In genomic region chr1:46197551-46198025, GRCh38 we compare ENCODE assay signal across 9 cellular contexts. TPM values are rescaled to one million over a fixed set of nuclear protein-coding genes. Genes with fewer than 3 reads are reported as not detected.
DNase-seq lines count a peak whose midpoint lies in the region; TF ChIP-seq lines count a peak whose summit lies in the region.
"Had no signal": no experiment of that assay in that cellular context is flagged by ENCODE, and none has a peak within 500 bp of the region (broad histone marks: within the 10 kb centered on the region; RNA-seq: fewer than 3 reads in every experiment).

No MANE protein-coding gene starts in this region.

- POLR2A ChIA-PET in activated CD4-positive, alpha-beta memory T cell treated with anti-CD3 and anti-CD28 coated beads for 36 hours (lab: Charles Lee): interaction anchor here (1.0 kb wide), 1 partner anchor 28 kb away, joined by 3 read pairs; no protein-coding TSS in a partner anchor

- H3K27me3 ChIP-seq in H9 (ENCODE audit: insufficient read depth, low read length): no peaks in the 10 kb centered on the region
- no peaks in the 10 kb centered on the region for H3K27me3 ChIP-seq in hepatocyte

- H3K36me3 Mint-ChIP-seq in H9 (ENCODE audit: insufficient read depth in 1 of 3, low read depth in 3 of 3): peaks cover 5 to 23% (median 20%) of the 10 kb centered on the region in 3 experiments
- H3K36me3 Mint-ChIP-seq in activated CD4-positive, alpha-beta memory T cell treated with anti-CD3 and anti-CD28 coated beads for 36 hours: peaks cover 12% of the 10 kb centered on the region
- H3K36me3 Mint-ChIP-seq in stimulated activated naive CD8-positive, alpha-beta T cell treated with anti-CD3 and anti-CD28 coated beads, Interleukin-15, Interleukin-2, amounts not matched to agents 100 ng/mL and 50 ng/mL, for 24 hours (ENCODE audit: low read depth): peaks cover 14% of the 10 kb centered on the region

- H3K36me3 ChIP-seq in hepatocyte (replicated peaks; ENCODE audit: insufficient read depth, low read depth): no peaks in the 10 kb centered on the region

- no peak overlapping the region for H3K4ac ChIP-seq in H9 (ENCODE audit: low read depth, low read length)

- H3K9me3 Mint-ChIP-seq in H9: no peaks in the 10 kb centered on the region
- no peaks in the 10 kb centered on the region for H3K9me3 Mint-ChIP-seq in activated CD4-positive, alpha-beta memory T cell treated with anti-CD3 and anti-CD28 coated beads for 36 hours
- H3K9me3 Mint-ChIP-seq in stimulated activated naive CD8-positive, alpha-beta T cell treated with anti-CD3 and anti-CD28 coated beads, Interleukin-15, Interleukin-2, amounts not matched to agents 100 ng/mL and 50 ng/mL, for 24 hours: no peaks in the 10 kb centered on the region

- no peak overlapping the region for H2AK5ac ChIP-seq in H9 (ENCODE audit: insufficient read length, low read length)

- no peak overlapping the region for H2BK5ac ChIP-seq in H9 (ENCODE audit: insufficient read length, low read length)

- H2BK20ac ChIP-seq in H9 (ENCODE audit: low read depth, low read length, poor library complexity, severe bottlenecking): no peak overlapping the region

- H3K9me3 ChIP-seq in H9 (ENCODE audit: control insufficient read depth, low read depth, low read length) (no peaks in the 10 kb centered on the region), hepatocyte (ENCODE audit: low read depth) (no peaks in the 10 kb centered on the region)

- H4K20me1 ChIP-seq in H9 (ENCODE audit: control insufficient read depth, insufficient read depth, insufficient read length): no peaks in the 10 kb centered on the region
- H4K20me1 ChIP-seq in hepatocyte (ENCODE audit: insufficient read depth, poor library complexity, severe bottlenecking): no peaks in the 10 kb centered on the region

- H3K14ac ChIP-seq in H9 (ENCODE audit: insufficient read depth, low read length): 0 out of 2 replicates have a peak overlapping the region, but pooled peaks have one; percentile 74

- H3K4me3 Mint-ChIP-seq in H9: peak overlapping the region; percentile 81 to 89
- H3K4me3 Mint-ChIP-seq in activated CD4-positive, alpha-beta memory T cell treated with anti-CD3 and anti-CD28 coated beads for 36 hours: peak overlapping the region; percentile 82
- peak overlapping the region; percentile 88 for H3K4me3 Mint-ChIP-seq in stimulated activated naive CD8-positive, alpha-beta T cell treated with anti-CD3 and anti-CD28 coated beads, Interleukin-15, Interleukin-2, amounts not matched to agents 100 ng/mL and 50 ng/mL, for 24 hours

- H3K4me2 ChIP-seq in H9 (ENCODE audit: insufficient read depth, insufficient read length, low read length) (peak overlapping the region; percentile 72), hepatocyte (peak overlapping the region; percentile 100)

- H3K27me3 Mint-ChIP-seq in H9 (ENCODE audit: low read depth): no peaks in the 10 kb centered on the region; the same call in 1 of the 2 replicates
- no peaks in the 10 kb centered on the region for H3K27me3 Mint-ChIP-seq in activated CD4-positive, alpha-beta memory T cell treated with anti-CD3 and anti-CD28 coated beads for 36 hours
- no peaks in the 10 kb centered on the region for H3K27me3 Mint-ChIP-seq in stimulated activated naive CD8-positive, alpha-beta T cell treated with anti-CD3 and anti-CD28 coated beads, Interleukin-15, Interleukin-2, amounts not matched to agents 100 ng/mL and 50 ng/mL, for 24 hours

- intact Hi-C loops in activated CD4-positive, alpha-beta memory T cell treated with anti-CD3 and anti-CD28 coated beads for 36 hours (cut with micrococcal nuclease): loop anchor here (1.0 to 2.0 kb wide), 4 partner anchors 12 to 49 kb away; partner anchors contain the start of gene RAD54L

- H3K23me2 ChIP-seq in H9 (ENCODE audit: insufficient read length, low read depth, low read length, poor library complexity, severe bottlenecking): peaks cover 7% of the 10 kb centered on the region

- no peak overlapping the region for H4K8ac ChIP-seq in H9 (replicated peaks; ENCODE audit: insufficient read length, low read depth, low read length)

- H2AFZ ChIP-seq in H9 (ENCODE audit: low read length) (no peak overlapping the region), hepatocyte (peak overlapping the region; percentile 96)

- H3K79me2 ChIP-seq in H9 (ENCODE audit: insufficient read depth, low read length): no peaks in the 10 kb centered on the region
- peaks cover 11% of the 10 kb centered on the region for H3K79me2 ChIP-seq in hepatocyte

- CTCF ChIA-PET in activated CD4-positive, alpha-beta memory T cell treated with anti-CD3 and anti-CD28 coated beads for 36 hours (lab: Charles Lee): interaction anchor here (1.3 to 3.0 kb wide), 2 partner anchors 26 to 50 kb away, joined by 3 to 20 read pairs; partner anchors contain the start of gene RAD54L

- H3K56ac ChIP-seq in H9 (ENCODE audit: insufficient read length, low read depth, low read length): no peak overlapping the region

- no peak overlapping the region for H3K9ac ChIP-seq in H9 (ENCODE audit: extremely low read depth, insufficient read length, low read length)

- WGBS in H9 (ENCODE audit: extremely low coverage, insufficient read length, low lambda C conversion rate): no CpG with 5 or more reads among the region's 9 CpGs
- WGBS in hepatocyte (ENCODE audit: low lambda C conversion rate, missing lambda C conversion rate): 67% methylated on average over 9 of the region's 9 CpGs

- DNase-seq in H9 (peak; percentile 53), hepatocyte (ENCODE audit: low spot score) (no peak), NCI-H1930 (lab: John Stamatoyannopoulos, UW) (no peak), NCI-H526 (lab: John Stamatoyannopoulos, UW) (no peak), NCI-H1694 treated with DMSO at 0.1 percent for 48 hours (lab: John Stamatoyannopoulos, UW) (no peak), glomerular visceral epithelial cell (ENCODE audit: extremely low spot score) (no peak)
- DNase-seq in activated CD4-positive, alpha-beta memory T cell treated with anti-CD3 and anti-CD28 coated beads for 36 hours: peak; percentile 17

- no peak overlapping the region for H4K91ac ChIP-seq in H9 (ENCODE audit: insufficient read length, low read depth, low read length)

- peaks cover 10 to 21% of the 10 kb centered on the region in 2 experiments for H3K4me1 Mint-ChIP-seq in H9
- H3K4me1 Mint-ChIP-seq in activated CD4-positive, alpha-beta memory T cell treated with anti-CD3 and anti-CD28 coated beads for 36 hours (ENCODE audit: low read depth): peaks cover 21% of the 10 kb centered on the region
- H3K4me1 Mint-ChIP-seq in stimulated activated naive CD8-positive, alpha-beta T cell treated with anti-CD3 and anti-CD28 coated beads, Interleukin-15, Interleukin-2, amounts not matched to agents 100 ng/mL and 50 ng/mL, for 24 hours (ENCODE audit: low read depth): peaks cover 20% of the 10 kb centered on the region

- peak overlapping the region; percentile 99 for H3K4me3 ChIP-seq in hepatocyte

- H2BK12ac ChIP-seq in H9 (ENCODE audit: insufficient read length, low read depth, low read length): no peak overlapping the region

- TF ChIP-seq CTCF in H9 (conservative IDR thresholded peaks at IDR 0.05): no peak
- TF ChIP-seq CTCF in hepatocyte (IDR thresholded peaks at IDR 0.05; ENCODE audit: poor library complexity): no peak

- H3K79me1 ChIP-seq in H9 (ENCODE audit: insufficient read depth, low read depth, low read length, poor library complexity, severe bottlenecking): no peaks in the 10 kb centered on the region

- H2BK120ac ChIP-seq in H9 (ENCODE audit: low read depth, low read length, poor library complexity, severe bottlenecking): no peak overlapping the region

- H3K18ac ChIP-seq in H9 (ENCODE audit: insufficient read length, low read depth, low read length): no peak overlapping the region

- no peak overlapping the region for H3K27ac ChIP-seq in H9 (ENCODE audit: insufficient read length, low read depth, low read length)
- peak overlapping the region; percentile 94 for H3K27ac ChIP-seq in hepatocyte

- no peak overlapping the region for H3K23ac ChIP-seq in H9 (ENCODE audit: insufficient read length, low read depth, low read length)

- no peak overlapping the region for H2BK15ac ChIP-seq in H9 (ENCODE audit: low read depth, low read length)

- H3T11ph ChIP-seq in H9 (ENCODE audit: low read length): no peak overlapping the region

- H3K9me2 ChIP-seq in hepatocyte (replicated peaks; ENCODE audit: insufficient read depth): no peaks in the 10 kb centered on the region

- no peaks in the 10 kb centered on the region for H3K4me1 ChIP-seq in H9 (ENCODE audit: insufficient read depth, low read length)
- peaks cover 12% of the 10 kb centered on the region for H3K4me1 ChIP-seq in hepatocyte (ENCODE audit: insufficient read depth)

- H3K27ac Mint-ChIP-seq in H9: peak overlapping the region in 2 of 3 experiments; percentile 44 to 82; a peak in 1 of 7 replicates
- H3K27ac Mint-ChIP-seq in activated CD4-positive, alpha-beta memory T cell treated with anti-CD3 and anti-CD28 coated beads for 36 hours: peak overlapping the region; percentile 56
- H3K27ac Mint-ChIP-seq in stimulated activated naive CD8-positive, alpha-beta T cell treated with anti-CD3 and anti-CD28 coated beads, Interleukin-15, Interleukin-2, amounts not matched to agents 100 ng/mL and 50 ng/mL, for 24 hours: peak overlapping the region; percentile 85

- H4K5ac ChIP-seq in H9 (ENCODE audit: insufficient read length, low read depth, low read length): no peak overlapping the region

RNA-seq across cellular contexts. Expression of gene POMGNT1, which starts 0.6 kb away (rescaled TPM):
- 60.0 and 62.6 TPM in 2 replicates for total RNA-seq in H9 (2021)
- 10 to 100 TPM; 43.6 to 44.1 TPM for total RNA-seq in activated CD4-positive, alpha-beta memory T cell treated with anti-CD3 and anti-CD28 coated beads for 36 hours
- total RNA-seq in hepatocyte: 48.0 and 52.3 TPM in 2 replicates
- polyA plus RNA-seq in hepatocyte: 60.4 and 70.8 TPM in 2 replicates

RNA-seq across cellular contexts. Expression of gene LURAP1, which starts 5.5 kb away (rescaled TPM):
- total RNA-seq in H9 (2021) (3.0 TPM in 2 replicates), hepatocyte (0.92 and 1.3 TPM in 2 replicates)
- under 1 TPM; 0.21 to 0.27 TPM for total RNA-seq in activated CD4-positive, alpha-beta memory T cell treated with anti-CD3 and anti-CD28 coated beads for 36 hours
- polyA plus RNA-seq in hepatocyte: 0.40 and 1.9 TPM in 2 replicates

RNA-seq across cellular contexts. Expression of gene P3R3URF, which starts 21.3 kb away (rescaled TPM):
- total RNA-seq in H9 (2021) (not detected in 2 replicates), hepatocyte (not detected in 2 replicates)
- total RNA-seq in activated CD4-positive, alpha-beta memory T cell treated with anti-CD3 and anti-CD28 coated beads for 36 hours: not detected
- not detected in 2 replicates for polyA plus RNA-seq in hepatocyte
- total RNA-seq: activated CD8-positive, alpha-beta memory T cell treated with anti-CD3 and anti-CD28 coated beads for 36 hours had no signal

RNA-seq across cellular contexts. Expression of gene TSPAN1, which starts 22.7 kb away (rescaled TPM):
- total RNA-seq in H9 (2021) (not detected in 2 replicates), hepatocyte (32.1 and 33.4 TPM in 2 replicates)
- under 1 TPM; 0.53 to 0.83 TPM for total RNA-seq in activated CD4-positive, alpha-beta memory T cell treated with anti-CD3 and anti-CD28 coated beads for 36 hours
- polyA plus RNA-seq in hepatocyte: 69.5 and 69.8 TPM in 2 replicates
- total RNA-seq: activated CD8-positive, alpha-beta memory T cell treated with anti-CD3 and anti-CD28 coated beads for 36 hours had no signal

RNA-seq across cellular contexts. Expression of gene RAD54L, which starts 50.0 kb away (rescaled TPM):
- total RNA-seq in H9 (2021) (43.4 and 46.8 TPM in 2 replicates), hepatocyte (4.3 and 6.2 TPM in 2 replicates)
- 10 to 100 TPM; 64.9 to 65.0 TPM for total RNA-seq in activated CD4-positive, alpha-beta memory T cell treated with anti-CD3 and anti-CD28 coated beads for 36 hours
- polyA plus RNA-seq in hepatocyte: 4.2 and 4.9 TPM in 2 replicates

Comparison
In these comparisons a context has a peak if more than half of its experiments do, and no peak if none do; other contexts are left out.
1. DNase-seq: peak in H9 (single experiment) and activated CD4-positive, alpha-beta memory T cell treated with anti-CD3 and anti-CD28 coated beads for 36 hours (single experiment); none in hepatocyte (single experiment), NCI-H1930 (0 of 2), NCI-H526 (0 of 2), NCI-H1694 treated with DMSO at 0.1 percent for 48 hours (single experiment) and glomerular visceral epithelial cell (single experiment).
2. Peak in every context shown above with its lines, with median percentiles within 50 percentile points of each other: H3K27ac Mint-ChIP-seq and H3K4me3 Mint-ChIP-seq.